In the genomic region with DNA sequence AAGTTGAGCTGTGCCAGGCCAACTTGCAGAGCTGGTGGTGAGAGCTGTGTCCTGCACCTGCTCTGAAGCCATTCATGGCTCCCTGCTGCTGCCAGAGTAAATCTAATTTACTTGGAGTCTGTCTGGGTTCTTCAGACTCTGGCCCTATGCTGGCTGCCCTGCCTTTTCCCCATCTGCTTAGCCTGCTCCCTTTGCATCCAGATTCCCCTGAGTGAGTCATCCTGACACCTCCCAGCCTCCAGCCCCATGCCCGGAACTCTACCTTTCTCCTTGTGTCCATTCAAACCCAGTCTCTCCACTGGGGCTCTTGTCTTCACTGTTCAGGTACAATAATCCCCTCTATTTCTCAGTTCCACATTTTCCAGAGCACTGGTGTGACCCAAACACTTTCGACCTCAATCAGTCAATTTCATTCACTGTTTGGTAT, we compare ENCODE assay signal across 10 cellular contexts.
DNase-seq lines count a peak whose midpoint lies in the region; ATAC-seq, FAIRE-seq and TF ChIP-seq lines count a peak whose summit lies in the region.
"Had no signal": no experiment of that assay in that cellular context is flagged by ENCODE, and none has a peak within 500 bp of the region (broad histone marks: within the 10 kb centered on the region; RNA-seq: fewer than 3 reads in every experiment).

No MANE protein-coding gene starts in this region.

- DNase-seq in HTR-8/SVneo (ENCODE audit: insufficient read length, low spot score): peak; percentile 33
- peak; percentile 10 for DNase-seq in fibroblast of mammary gland (ENCODE audit: low read depth)
- peak; percentile 59 for DNase-seq in retina
- DNase-seq in erythroblast (lab: John Stamatoyannopoulos, UW): no peak
- DNase-seq in NCI-H1694 treated with DMSO at 0.1 percent for 48 hours (lab: John Stamatoyannopoulos, UW): no peak
- DNase-seq in effector CD8-positive, alpha-beta T cell (lab: John Stamatoyannopoulos, UW): no peak
- no peak for DNase-seq in ureter (ENCODE audit: low spot score)
- DNase-seq: activated CD4-positive, alpha-beta T cell treated with anti-CD3 and anti-CD28 coated beads for 36 hours; central memory CD4-positive, alpha-beta T cell had no signal

- TF ChIP-seq POLR2A in erythroblast (IDR thresholded peaks at IDR 0.05; ENCODE audit: low read length): no peak

- FAIRE-seq in HTR-8/SVneo (lab: Jason Lieb, UNC): no peak

- ATAC-seq in GM19043 (IDR thresholded peaks at IDR 0.05; ENCODE audit: low read depth, unreplicated experiment): peak; percentile 54
- ATAC-seq: activated CD4-positive, alpha-beta T cell treated with anti-CD3 and anti-CD28 coated beads for 36 hours had no signal

- H3K4me3 ChIP-seq in fibroblast of mammary gland (ENCODE audit: control insufficient read depth, low read depth, low read length): no peak overlapping the region

- TF ChIP-seq CTCF in fibroblast of mammary gland (conservative IDR thresholded peaks at IDR 0.05; ENCODE audit: control insufficient read depth, insufficient read depth, low read depth, low read length): no peak

Comparison
In these comparisons a context has a peak if more than half of its experiments do, and no peak if none do; other contexts are left out.
1. DNase-seq: peak in HTR-8/SVneo (single experiment), fibroblast of mammary gland (single experiment) and retina (single experiment); none in erythroblast (0 of 2), NCI-H1694 treated with DMSO at 0.1 percent for 48 hours (single experiment), effector CD8-positive, alpha-beta T cell (single experiment) and ureter (single experiment).